ENCODE assay signal across 18 cellular contexts in the genomic region with DNA sequence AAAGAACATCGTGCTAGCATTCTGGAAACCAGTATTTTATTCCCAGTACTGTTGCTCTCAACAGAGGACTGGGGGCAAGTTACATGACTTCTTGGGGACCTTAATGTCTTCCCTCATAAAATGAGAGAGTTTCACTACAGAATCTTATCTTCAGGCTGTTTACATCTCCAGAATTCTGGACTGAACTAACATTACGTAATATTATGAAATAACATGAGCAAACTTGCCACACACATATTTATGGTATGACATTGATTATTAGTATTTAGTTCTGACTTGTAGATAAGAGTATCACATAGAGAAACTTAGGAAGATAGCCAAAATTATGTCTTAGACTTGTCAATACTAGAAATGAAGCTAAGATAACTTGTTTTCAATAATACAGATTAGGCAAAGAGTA.
A peak's percentile ranks its signal among the peaks of the same experiment; 100 is the strongest.
DNase-seq lines count a peak whose midpoint lies in the region; ATAC-seq, FAIRE-seq and TF ChIP-seq lines count a peak whose summit lies in the region.
"Had no signal": no experiment of that assay in that cellular context is flagged by ENCODE, and none has a peak within 500 bp of the region (broad histone marks: within the 10 kb centered on the region; RNA-seq: fewer than 3 reads in every experiment).

No MANE protein-coding gene starts in this region.

- CTCF ChIA-PET in HepG2 (lab: Yijun Ruan, JAX; ENCODE audit: low intra/inter-chr PET ratio, low total read pairs): no interaction called here

- no peak for TF ChIP-seq EP300 in HepG2 (IDR thresholded peaks at IDR 0.05; ENCODE audit: low read depth in 2 of 2, low read length in 2 of 2)
- TF ChIP-seq EP300 in HepG2 (CRISPR knock-in tag; IDR thresholded peaks at IDR 0.05; ENCODE audit: borderline replicate concordance): no peak
- TF ChIP-seq EP300 in sigmoid colon (IDR thresholded peaks at IDR 0.05): no peak

- ATAC-seq in HepG2: no peak
- ATAC-seq in right lobe of liver: no peak
- ATAC-seq: heart right ventricle, PC-3 had no signal

- H3K27me3 ChIP-seq in HepG2 (ENCODE audit: control insufficient read depth in 1 of 2, insufficient read depth in 2 of 2, low read length in 2 of 2) (no peaks in the 10 kb centered on the region), right lobe of liver (no peaks in the 10 kb centered on the region), sigmoid colon (no peaks in the 10 kb centered on the region)
- H3K27me3 ChIP-seq: heart right ventricle had no signal

- TF ChIP-seq CTCF in HepG2 (CRISPR knock-in tag; IDR thresholded peaks at IDR 0.05) (no peak), right lobe of liver (IDR thresholded peaks at IDR 0.05) (no peak), fibroblast of pulmonary artery (IDR thresholded peaks at IDR 0.05; ENCODE audit: low read length, missing control alignments) (no peak), sigmoid colon (IDR thresholded peaks at IDR 0.05) (no peak)

- H3K9me3 ChIP-seq in HepG2 (ENCODE audit: low read length) (no peaks in the 10 kb centered on the region), right lobe of liver (no peaks in the 10 kb centered on the region), sigmoid colon (no peaks in the 10 kb centered on the region)
- H3K9me3 ChIP-seq: HAP-1 had no signal

- 97% methylated on average over 2 of the region's 2 CpGs for WGBS in HepG2 (ENCODE audit: low lambda C conversion rate)
- WGBS in right lobe of liver (ENCODE audit: insufficient coverage, low coverage, low lambda C conversion rate, missing lambda C conversion rate): 63% methylated on average over 2 of the region's 2 CpGs
- 88% methylated on average over 2 of the region's 2 CpGs for WGBS in sigmoid colon, 2 donors

- no peak overlapping the region for H2AFZ ChIP-seq in HepG2 (ENCODE audit: low read length)

- H3K36me3 ChIP-seq in HepG2 (replicated peaks in 1 of 2; ENCODE audit: control insufficient read depth in 1 of 2, insufficient read depth in 2 of 2, low read length in 2 of 2): peaks cover 3 to 7% of the 10 kb centered on the region in 2 experiments; a peak in 3 of 5 replicates
- peaks cover 0 to 2% (median 0%) of the 10 kb centered on the region in 4 donors for H3K36me3 ChIP-seq in right lobe of liver
- H3K36me3 ChIP-seq in sigmoid colon: peaks cover 0 to 10% (median 0%) of the 10 kb centered on the region in 4 donors
- H3K36me3 ChIP-seq: HAP-1 had no signal

- H3K9ac ChIP-seq in HepG2 (ENCODE audit: insufficient read depth, low read depth, low read length): no peak overlapping the region

- intact Hi-C loops in HepG2 (cut with micrococcal nuclease; ENCODE audit: unreplicated experiment) (no loop called here), right lobe of liver (cut with DNase I) (no loop called here), sigmoid colon (cut with DNase I) (no loop called here)

- DNase-seq in HepG2 (ENCODE audit: low spot score) (no peak), right lobe of liver (no peak), amniotic epithelial cell (ENCODE audit: low read depth) (peak; percentile 67), fibroblast of pulmonary artery (ENCODE audit: low read depth) (peak; percentile 67), DMS 273 (lab: John Stamatoyannopoulos, UW; ENCODE audit: unreplicated experiment) (no peak), sigmoid colon (no peak), NCI-H69 (lab: John Stamatoyannopoulos, UW) (no peak), superior temporal gyrus (ENCODE audit: extremely low spot score) (no peak)
- DNase-seq: activated T-cell treated with anti-CD3 and anti-CD28 coated beads, Interleukin-2, amount 50 U/mL, for 24 hours; heart right ventricle; kidney glomerular epithelial cell; midbrain; NCI-H1930; PC-3; retina had no signal

- no peaks in the 10 kb centered on the region for H3K79me2 ChIP-seq in HepG2 (ENCODE audit: insufficient read depth, low read length)

- no peak overlapping the region for H3K4me3 ChIP-seq in HepG2 (replicated peaks in 1 of 3; ENCODE audit: insufficient read depth in 1 of 3, low read depth in 2 of 3, low read length in 3 of 3)
- no peak overlapping the region for H3K4me3 ChIP-seq in right lobe of liver
- H3K4me3 ChIP-seq in fibroblast of pulmonary artery (replicated peaks; ENCODE audit: low read depth, low read length): no peak overlapping the region
- no peak overlapping the region for H3K4me3 ChIP-seq in sigmoid colon
- H3K4me3 ChIP-seq: HAP-1, heart right ventricle had no signal

- in situ Hi-C loops in HepG2 (cut with HindIII; ENCODE audit: extremely low pct_ligation_motif_present, low pct_unique_long_range_greater_than_20kb): no loop called here

- no peaks in the 10 kb centered on the region for H4K20me1 ChIP-seq in HepG2 (ENCODE audit: insufficient read depth, low read length)

- FAIRE-seq in HepG2 (lab: Jason Lieb, UNC): no peak
- FAIRE-seq: GM18507, TTC549 had no signal

- TF ChIP-seq POLR2A in HepG2 (IDR thresholded peaks at IDR 0.05; ENCODE audit: insufficient read depth in 1 of 2, low read depth in 2 of 2, low read length in 2 of 2): no peak
- TF ChIP-seq POLR2A in right lobe of liver (IDR thresholded peaks at IDR 0.05): no peak
- no peak for TF ChIP-seq POLR2A in sigmoid colon (IDR thresholded peaks at IDR 0.05)

- no TSS peak for BruUV-seq in HepG2 (replicated peaks; lab: Mats Ljungman, UMichigan)

- H3K27ac ChIP-seq in HepG2 (ENCODE audit: extremely low read length, insufficient read depth, low read length) (no peak overlapping the region), right lobe of liver (no peak overlapping the region), sigmoid colon (peak overlapping the region in 1 of 4 donors; percentile 9)
- H3K27ac ChIP-seq: heart right ventricle had no signal

- H3K4me1 ChIP-seq in HepG2 (ENCODE audit: insufficient read depth, low read length) (peaks cover 10% of the 10 kb centered on the region; the same call in 1 of the 2 replicates), right lobe of liver (peaks cover 0 to 2% (median 0%) of the 10 kb centered on the region in 4 donors), sigmoid colon (peaks cover 0 to 10% (median 3%) of the 10 kb centered on the region in 4 donors)

- no peak for TF ChIP-seq RAD21 in HepG2 (CRISPR knock-in tag; IDR thresholded peaks at IDR 0.05)

- no peak overlapping the region for H3K4me2 ChIP-seq in HepG2 (ENCODE audit: low read depth, low read length)

- POLR2A ChIA-PET in HepG2 (lab: Yijun Ruan, JAX): no interaction called here

TF ChIP-seq in HepG2, 621 proteins besides CTCF, POLR2A, EP300 and RAD21 (continues in another document):
- TF ChIP-seq CEBPG (CRISPR knock-in tag; IDR thresholded peaks at IDR 0.05) (peak; percentile 62), GATAD2A (CRISPR knock-in tag; IDR thresholded peaks at IDR 0.05) (peak; percentile 80), CEBPB (IDR thresholded peaks at IDR 0.05; ENCODE audit: borderline replicate concordance, low read depth, low read length) (peak; percentile 87), FOXA3 (CRISPR knock-in tag; IDR thresholded peaks at IDR 0.05) (peak; percentile 56; the same call in 1 of the 2 replicates), SP2 (CRISPR knock-in tag; IDR thresholded peaks at IDR 0.05) (no peak)
- TF ChIP-seq, protein P1, sequence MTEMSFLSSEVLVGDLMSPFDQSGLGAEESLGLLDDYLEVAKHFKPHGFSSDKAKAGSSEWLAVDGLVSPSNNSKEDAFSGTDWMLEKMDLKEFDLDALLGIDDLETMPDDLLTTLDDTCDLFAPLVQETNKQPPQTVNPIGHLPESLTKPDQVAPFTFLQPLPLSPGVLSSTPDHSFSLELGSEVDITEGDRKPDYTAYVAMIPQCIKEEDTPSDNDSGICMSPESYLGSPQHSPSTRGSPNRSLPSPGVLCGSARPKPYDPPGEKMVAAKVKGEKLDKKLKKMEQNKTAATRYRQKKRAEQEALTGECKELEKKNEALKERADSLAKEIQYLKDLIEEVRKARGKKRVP (CRISPR knock-in tag; IDR thresholded peaks at IDR 0.05): 0 out of 4 replicates have a peak, but pooled peaks of 1 of the 2 experiments have one; percentile 36
- TF ChIP-seq, protein P2, sequence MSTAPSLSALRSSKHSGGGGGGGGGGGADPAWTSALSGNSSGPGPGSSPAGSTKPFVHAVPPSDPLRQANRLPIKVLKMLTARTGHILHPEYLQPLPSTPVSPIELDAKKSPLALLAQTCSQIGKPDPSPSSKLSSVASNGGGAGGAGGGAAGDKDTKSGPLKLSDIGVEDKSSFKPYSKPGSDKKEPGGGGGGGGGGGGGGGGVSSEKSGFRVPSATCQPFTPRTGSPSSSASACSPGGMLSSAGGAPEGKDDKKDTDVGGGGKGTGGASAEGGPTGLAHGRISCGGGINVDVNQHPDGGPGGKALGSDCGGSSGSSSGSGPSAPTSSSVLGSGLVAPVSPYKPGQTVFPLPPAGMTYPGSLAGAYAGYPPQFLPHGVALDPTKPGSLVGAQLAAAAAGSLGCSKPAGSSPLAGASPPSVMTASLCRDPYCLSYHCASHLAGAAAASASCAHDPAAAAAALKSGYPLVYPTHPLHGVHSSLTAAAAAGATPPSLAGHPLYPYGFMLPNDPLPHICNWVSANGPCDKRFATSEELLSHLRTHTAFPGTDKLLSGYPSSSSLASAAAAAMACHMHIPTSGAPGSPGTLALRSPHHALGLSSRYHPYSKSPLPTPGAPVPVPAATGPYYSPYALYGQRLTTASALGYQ (CRISPR knock-in tag; IDR thresholded peaks at IDR 0.05): no peak
- TF ChIP-seq, protein P3, sequence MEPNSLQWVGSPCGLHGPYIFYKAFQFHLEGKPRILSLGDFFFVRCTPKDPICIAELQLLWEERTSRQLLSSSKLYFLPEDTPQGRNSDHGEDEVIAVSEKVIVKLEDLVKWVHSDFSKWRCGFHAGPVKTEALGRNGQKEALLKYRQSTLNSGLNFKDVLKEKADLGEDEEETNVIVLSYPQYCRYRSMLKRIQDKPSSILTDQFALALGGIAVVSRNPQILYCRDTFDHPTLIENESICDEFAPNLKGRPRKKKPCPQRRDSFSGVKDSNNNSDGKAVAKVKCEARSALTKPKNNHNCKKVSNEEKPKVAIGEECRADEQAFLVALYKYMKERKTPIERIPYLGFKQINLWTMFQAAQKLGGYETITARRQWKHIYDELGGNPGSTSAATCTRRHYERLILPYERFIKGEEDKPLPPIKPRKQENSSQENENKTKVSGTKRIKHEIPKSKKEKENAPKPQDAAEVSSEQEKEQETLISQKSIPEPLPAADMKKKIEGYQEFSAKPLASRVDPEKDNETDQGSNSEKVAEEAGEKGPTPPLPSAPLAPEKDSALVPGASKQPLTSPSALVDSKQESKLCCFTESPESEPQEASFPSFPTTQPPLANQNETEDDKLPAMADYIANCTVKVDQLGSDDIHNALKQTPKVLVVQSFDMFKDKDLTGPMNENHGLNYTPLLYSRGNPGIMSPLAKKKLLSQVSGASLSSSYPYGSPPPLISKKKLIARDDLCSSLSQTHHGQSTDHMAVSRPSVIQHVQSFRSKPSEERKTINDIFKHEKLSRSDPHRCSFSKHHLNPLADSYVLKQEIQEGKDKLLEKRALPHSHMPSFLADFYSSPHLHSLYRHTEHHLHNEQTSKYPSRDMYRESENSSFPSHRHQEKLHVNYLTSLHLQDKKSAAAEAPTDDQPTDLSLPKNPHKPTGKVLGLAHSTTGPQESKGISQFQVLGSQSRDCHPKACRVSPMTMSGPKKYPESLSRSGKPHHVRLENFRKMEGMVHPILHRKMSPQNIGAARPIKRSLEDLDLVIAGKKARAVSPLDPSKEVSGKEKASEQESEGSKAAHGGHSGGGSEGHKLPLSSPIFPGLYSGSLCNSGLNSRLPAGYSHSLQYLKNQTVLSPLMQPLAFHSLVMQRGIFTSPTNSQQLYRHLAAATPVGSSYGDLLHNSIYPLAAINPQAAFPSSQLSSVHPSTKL (CRISPR knock-in tag; IDR thresholded peaks at IDR 0.05): peak; percentile 49

Comparison
In these comparisons a context has a peak if more than half of its experiments do, and no peak if none do; other contexts are left out.
1. DNase-seq: peak in amniotic epithelial cell (single experiment) and fibroblast of pulmonary artery (single experiment); none in HepG2 (single experiment), right lobe of liver (0 of 3), DMS 273 (single experiment), sigmoid colon (single experiment), NCI-H69 (single experiment) and superior temporal gyrus (single experiment).